Comparison of ENCODE assay signal across 35 cellular contexts in the genomic region with DNA sequence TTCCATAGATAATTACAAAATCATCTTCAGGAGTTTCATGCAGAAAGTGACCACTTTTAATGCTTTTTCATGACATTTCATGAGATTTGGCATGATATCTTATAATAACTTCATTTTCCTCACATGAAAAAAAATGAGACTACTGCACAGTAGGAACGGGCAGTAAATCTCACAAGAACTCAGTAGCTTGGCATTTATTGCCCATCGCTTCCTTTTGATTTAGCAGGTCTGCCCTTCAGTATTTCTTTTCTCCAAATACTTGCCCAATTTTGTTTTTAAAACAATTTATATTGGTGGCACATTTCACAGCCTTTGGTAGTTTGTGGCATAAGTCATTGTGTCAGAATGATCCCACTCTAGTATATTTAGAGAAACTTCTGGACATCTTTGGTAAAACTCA.
"Had no signal": no experiment of that assay in that cellular context is flagged by ENCODE, and none has a peak within 500 bp of the region (broad histone marks: within the 10 kb centered on the region; RNA-seq: fewer than 3 reads in every experiment).

No MANE protein-coding gene starts in this region.

- H3K27me3 ChIP-seq: MG63 had no signal

- H3K36me3 ChIP-seq: MG63 had no signal

- H3K9me3 ChIP-seq: MG63 had no signal

- H3K4me3 ChIP-seq: MG63 had no signal

- DNase-seq: Kasumi-1, MG63, MM.1S, MV-4-11, NCI-H1048, NCI-H1092, NCI-H1092 treated with DMSO at 0.1 percent for 48 hours, NCI-H1105, NCI-H1105 treated with DMSO at 0.1 percent for 48 hours, NCI-H1417, NCI-H1417 treated with DMSO at 0.1 percent for 48 hours, NCI-H1436, NCI-H1436 treated with DMSO at 0.1 percent for 48 hours, NCI-H146, NCI-H1694, NCI-H1694 treated with DMSO at 0.1 percent for 48 hours, NCI-H187, NCI-H187 treated with DMSO at 0.1 percent for 48 hours, NCI-H1930, NCI-H2029, NCI-H2029 treated with DMSO at 0.1 percent for 48 hours, NCI-H2081, NCI-H2081 treated with DMSO at 0.1 percent for 48 hours, NCI-H2107, NCI-H2171, NCI-H2171 treated with DMSO at 0.1 percent for 48 hours, NCI-H2227 treated with DMSO at 0.1 percent for 48 hours, NCI-H226, NCI-H345, NCI-H446, NCI-H446 treated with DMSO at 0.1 percent for 48 hours, NCI-H510A, NCI-H510A treated with DMSO at 0.1 percent for 48 hours, NCI-H524, NCI-H524 treated with DMSO at 0.1 percent for 48 hours had no signal
